ENCODE assay signal across 10 cellular contexts in the genomic region with DNA sequence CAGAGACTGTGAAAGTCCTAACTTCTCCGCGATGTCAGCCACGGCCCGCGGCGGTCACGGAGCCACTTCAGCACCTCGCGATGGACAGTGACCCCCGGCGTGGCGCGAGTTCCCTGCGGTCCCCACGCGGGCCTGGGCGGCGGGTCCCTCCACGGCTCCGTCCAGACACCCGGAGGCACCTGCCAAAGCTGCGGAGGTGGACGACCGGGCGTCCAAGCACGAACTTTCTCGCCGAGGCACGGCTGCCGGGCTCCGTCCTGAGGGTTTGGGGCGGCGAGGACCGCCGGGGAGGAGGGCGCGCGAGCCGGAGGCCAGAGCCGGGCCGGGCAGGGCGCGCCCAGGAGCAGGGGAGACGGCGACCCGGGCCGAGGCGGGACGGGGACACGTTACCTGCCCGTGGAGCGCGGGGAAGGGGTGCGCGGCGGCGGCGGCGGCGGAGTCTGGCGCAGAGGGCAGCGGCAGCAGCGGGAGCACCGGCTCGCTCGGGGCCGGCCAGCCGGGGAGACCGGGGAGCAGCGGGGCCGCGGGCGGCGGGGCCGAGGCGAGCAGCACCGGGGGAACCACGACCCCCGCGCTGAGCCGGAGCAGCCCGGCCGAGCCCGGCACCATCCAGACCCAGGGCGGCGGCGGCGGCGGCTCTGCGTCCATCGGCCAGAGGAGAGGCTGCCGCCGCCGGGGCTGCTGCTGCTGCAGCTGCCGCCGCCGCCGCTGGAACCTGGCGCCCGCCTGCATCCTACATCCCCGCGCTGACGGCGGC. TPM values are rescaled to one million over a fixed set of nuclear protein-coding genes. Genes with fewer than 3 reads are reported as not detected.
A peak's percentile ranks its signal among the peaks of the same experiment; 100 is the strongest.
DNase-seq lines count a peak whose midpoint lies in the region; ATAC-seq, FAIRE-seq and TF ChIP-seq lines count a peak whose summit lies in the region.
"Had no signal": no experiment of that assay in that cellular context is flagged by ENCODE, and none has a peak within 500 bp of the region (broad histone marks: within the 10 kb centered on the region; RNA-seq: fewer than 3 reads in every experiment).

No MANE protein-coding gene starts in this region.

- peak overlapping the region; percentile 42 for H3K4me3 ChIP-seq in WERI-Rb-1 (ENCODE audit: low read depth, low read length)

- H3K9me3 Mint-ChIP-seq in activated CD8-positive, alpha-beta memory T cell treated with anti-CD3 and anti-CD28 coated beads, Interleukin-2, amount 10 ng/mL, durations not matched to agents 7 days and 5 days (ENCODE audit: low read depth): no peaks in the 10 kb centered on the region
- no peaks in the 10 kb centered on the region for H3K9me3 Mint-ChIP-seq in stimulated activated effector memory CD8-positive, alpha-beta T cell treated with anti-CD3 and anti-CD28 coated beads, Interleukin-12 subunit alpha, Interleukin-12 subunit beta, amount 100 ng/mL, for 72 hours
- H3K9me3 Mint-ChIP-seq: stimulated activated memory B cell treated with anti-CD40 and anti-IgM and Interleukin-4, amounts not matched to agents 10 μg/mL and 1 μg/mL and 100 μg/mL, for 72 hours had no signal

- CTCF ChIA-PET in activated CD8-positive, alpha-beta memory T cell treated with anti-CD3 and anti-CD28 coated beads, Interleukin-2, amount 10 ng/mL, durations not matched to agents 7 days and 5 days (lab: Charles Lee): no interaction called here

- H3K27ac ChIP-seq in WERI-Rb-1: no peak overlapping the region

- peaks cover 7% of the 10 kb centered on the region for H3K27me3 ChIP-seq in WERI-Rb-1 (ENCODE audit: insufficient read depth, low read depth, severe bottlenecking)

- H3K9me3 ChIP-seq in WERI-Rb-1 (ENCODE audit: severe bottlenecking): no peaks in the 10 kb centered on the region

- no peaks in the 10 kb centered on the region for H3K36me3 Mint-ChIP-seq in activated CD8-positive, alpha-beta memory T cell treated with anti-CD3 and anti-CD28 coated beads, Interleukin-2, amount 10 ng/mL, durations not matched to agents 7 days and 5 days
- no peaks in the 10 kb centered on the region for H3K36me3 Mint-ChIP-seq in stimulated activated effector memory CD8-positive, alpha-beta T cell treated with anti-CD3 and anti-CD28 coated beads, Interleukin-12 subunit alpha, Interleukin-12 subunit beta, amount 100 ng/mL, for 72 hours
- H3K36me3 Mint-ChIP-seq: stimulated activated memory B cell treated with anti-CD40 and anti-IgM and Interleukin-4, amounts not matched to agents 10 μg/mL and 1 μg/mL and 100 μg/mL, for 72 hours had no signal

- H3K27ac Mint-ChIP-seq in activated CD8-positive, alpha-beta memory T cell treated with anti-CD3 and anti-CD28 coated beads, Interleukin-2, amount 10 ng/mL, durations not matched to agents 7 days and 5 days: peak overlapping the region; percentile 57
- no peak overlapping the region for H3K27ac Mint-ChIP-seq in stimulated activated effector memory CD8-positive, alpha-beta T cell treated with anti-CD3 and anti-CD28 coated beads, Interleukin-12 subunit alpha, Interleukin-12 subunit beta, amount 100 ng/mL, for 72 hours
- H3K27ac Mint-ChIP-seq: stimulated activated memory B cell treated with anti-CD40 and anti-IgM and Interleukin-4, amounts not matched to agents 10 μg/mL and 1 μg/mL and 100 μg/mL, for 72 hours had no signal

- peaks cover 24% of the 10 kb centered on the region for H3K27me3 Mint-ChIP-seq in activated CD8-positive, alpha-beta memory T cell treated with anti-CD3 and anti-CD28 coated beads, Interleukin-2, amount 10 ng/mL, durations not matched to agents 7 days and 5 days

- no peak for FAIRE-seq in GM12892 (lab: Jason Lieb, UNC)

- no peaks in the 10 kb centered on the region for H3K36me3 ChIP-seq in WERI-Rb-1

- no peak for TF ChIP-seq CTCF in WERI-Rb-1 (IDR thresholded peaks at IDR 0.05; ENCODE audit: low read depth, low read length)

- no peak for TF ChIP-seq POLR2A in GM12892 (IDR thresholded peaks at IDR 0.05; ENCODE audit: low read depth, low read length)

- H3K4me3 Mint-ChIP-seq in activated CD8-positive, alpha-beta memory T cell treated with anti-CD3 and anti-CD28 coated beads, Interleukin-2, amount 10 ng/mL, durations not matched to agents 7 days and 5 days: peak overlapping the region; percentile 45
- H3K4me3 Mint-ChIP-seq in stimulated activated effector memory CD8-positive, alpha-beta T cell treated with anti-CD3 and anti-CD28 coated beads, Interleukin-12 subunit alpha, Interleukin-12 subunit beta, amount 100 ng/mL, for 72 hours: no peak overlapping the region
- H3K4me3 Mint-ChIP-seq: stimulated activated memory B cell treated with anti-CD40 and anti-IgM and Interleukin-4, amounts not matched to agents 10 μg/mL and 1 μg/mL and 100 μg/mL, for 72 hours had no signal

- ATAC-seq in activated CD8-positive, alpha-beta memory T cell treated with anti-CD3 and anti-CD28 coated beads, Interleukin-2, amount 10 ng/mL, durations not matched to agents 7 days and 5 days: peak; percentile 10
- peak; percentile 12 for ATAC-seq in stimulated activated effector memory CD8-positive, alpha-beta T cell treated with anti-CD3 and anti-CD28 coated beads, Interleukin-12 subunit alpha, Interleukin-12 subunit beta, amount 100 ng/mL, for 72 hours
- no peak for ATAC-seq in GM21717 (IDR thresholded peaks at IDR 0.05; ENCODE audit: unreplicated experiment)

- H3K4me1 Mint-ChIP-seq in activated CD8-positive, alpha-beta memory T cell treated with anti-CD3 and anti-CD28 coated beads, Interleukin-2, amount 10 ng/mL, durations not matched to agents 7 days and 5 days: peaks cover 18% of the 10 kb centered on the region
- peaks cover 6% of the 10 kb centered on the region for H3K4me1 Mint-ChIP-seq in stimulated activated effector memory CD8-positive, alpha-beta T cell treated with anti-CD3 and anti-CD28 coated beads, Interleukin-12 subunit alpha, Interleukin-12 subunit beta, amount 100 ng/mL, for 72 hours
- H3K4me1 Mint-ChIP-seq: stimulated activated memory B cell treated with anti-CD40 and anti-IgM and Interleukin-4, amounts not matched to agents 10 μg/mL and 1 μg/mL and 100 μg/mL, for 72 hours had no signal

- no peak for DNase-seq in activated CD8-positive, alpha-beta memory T cell treated with anti-CD3 and anti-CD28 coated beads, Interleukin-2, amount 10 ng/mL, durations not matched to agents 7 days and 5 days
- no peak for DNase-seq in activated CD8-positive, alpha-beta memory T cell treated with anti-CD3 and anti-CD28 coated beads for 24 hours
- DNase-seq in WERI-Rb-1: peak; percentile 20
- DNase-seq in iPS-NIHi11 (ENCODE audit: low spot score): peak; percentile 33
- no peak for DNase-seq in stimulated activated effector memory CD8-positive, alpha-beta T cell treated with anti-CD3 and anti-CD28 coated beads, Interleukin-12 subunit alpha, Interleukin-12 subunit beta, amount 100 ng/mL, for 72 hours (ENCODE audit: low spot score in 2 of 2)
- no peak for DNase-seq in GM12892 (ENCODE audit: insufficient read length)
- no peak for DNase-seq in H4 (ENCODE audit: low spot score)
- DNase-seq: cortex of kidney had no signal

RNA-seq across cellular contexts. Expression of a gene that starts 0.4 kb away (rescaled TPM):
- total RNA-seq in activated CD8-positive, alpha-beta memory T cell treated with anti-CD3 and anti-CD28 coated beads, Interleukin-2, amount 10 ng/mL, durations not matched to agents 7 days and 5 days: under 1 TPM; 0.20 to 0.49 TPM
- not detected for polyA plus RNA-seq in GM12892 (2012; ENCODE audit: missing spikeins)
- not detected in 2 replicates for total RNA-seq in H4 (2014; rRNA removed; shearing (Covaris generic))

Comparison
In these comparisons a context has a peak if more than half of its experiments do, and no peak if none do; other contexts are left out.
1. DNase-seq: peak in WERI-Rb-1 (single experiment) and iPS-NIHi11 (single experiment); none in activated CD8-positive, alpha-beta memory T cell treated with anti-CD3 and anti-CD28 coated beads, Interleukin-2, amount 10 ng/mL, durations not matched to agents 7 days and 5 days (single experiment), activated CD8-positive, alpha-beta memory T cell treated with anti-CD3 and anti-CD28 coated beads for 24 hours (single experiment), stimulated activated effector memory CD8-positive, alpha-beta T cell treated with anti-CD3 and anti-CD28 coated beads, Interleukin-12 subunit alpha, Interleukin-12 subunit beta, amount 100 ng/mL, for 72 hours (0 of 2), GM12892 (single experiment) and H4 (single experiment).